ENCODE assay signal across 8 cellular contexts in genomic region chr7:129502708-129503685, GRCh38. TPM values are rescaled to one million over a fixed set of nuclear protein-coding genes. Genes with fewer than 3 reads are reported as not detected.
DNase-seq lines count a peak whose midpoint lies in the region; ATAC-seq, FAIRE-seq and TF ChIP-seq lines count a peak whose summit lies in the region.

No MANE protein-coding gene starts in this region.

- no peak for TF ChIP-seq POLR2A in K562 (conservative IDR thresholded peaks at IDR 0.05)
- TF ChIP-seq POLR2A in suprapubic skin (IDR thresholded peaks at IDR 0.05), result no peak
- TF ChIP-seq POLR2A in erythroblast (IDR thresholded peaks at IDR 0.05; ENCODE audit: low read length), result no peak

- FAIRE-seq in K562 (lab: Jason Lieb, UNC), result no peak

- whole genome bisulfite sequencing in K562 (ENCODE audit: insufficient coverage, low coverage, missing lambda C conversion rate), result 62% methylated on average over 54 of the region's 58 CpGs
- WGBS in suprapubic skin, result 30% methylated on average over 26 of the region's 58 CpGs

- TF ChIP-seq CTCF in K562 (IDR thresholded peaks at IDR 0.05 in 2 of 3, conservative IDR thresholded peaks at IDR 0.05 in 1 of 3; ENCODE audit: insufficient read depth in 2 of 3, low read depth in 1 of 3, low read length in 3 of 3) (no peak), suprapubic skin (IDR thresholded peaks at IDR 0.05) (no peak)

- CTCF ChIA-PET in K562 (lab: Yijun Ruan, JAX; ENCODE audit: low intra/inter-chr PET ratio), result no interaction called here

- POLR2A ChIA-PET in K562 (lab: Yijun Ruan, JAX), result interaction anchor here (1.3 to 1.5 kb wide), 2 partner anchors 29 to 54 kb away, joined by 3 to 5 read pairs; no protein-coding TSS in a partner anchor

- ATAC-seq in GM21381 (IDR thresholded peaks at IDR 0.05; ENCODE audit: unreplicated experiment), result peak; percentile 15
- ATAC-seq in K562, result no peak
- peak; percentile 22 for ATAC-seq in left colon

- H3K27ac ChIP-seq in BLaER1 treated with 17β-estradiol and CSF1 and Interleukin-3, amounts not matched to agents 10 nM and 100 nM, result peak overlapping the region in 10 of 11 experiments; percentile 5 to 55 (median 22); a peak in 12 of 22 replicates
- H3K27ac ChIP-seq in K562 (ENCODE audit: extremely low read depth, low read depth, low read length), result no peak overlapping the region
- H3K27ac ChIP-seq in suprapubic skin, result no peak overlapping the region

- H3K4me1 ChIP-seq in BLaER1 treated with 17β-estradiol and CSF1 and Interleukin-3, amounts not matched to agents 10 nM and 100 nM, result peaks cover 0 to 32% (median 22%) of the 10 kb centered on the region in 10 experiments; a peak in 17 of 20 replicates
- H3K4me1 ChIP-seq in K562 (replicated peaks in 1 of 2; ENCODE audit: control insufficient read depth in 2 of 2, insufficient read depth in 2 of 2, low read length in 2 of 2) (peaks cover 0 to 14% of the 10 kb centered on the region in 2 experiments; a peak in 4 of 5 replicates), suprapubic skin (peaks cover 12% of the 10 kb centered on the region)

- H3K9me3 ChIP-seq in BLaER1 treated with 17β-estradiol and CSF1 and Interleukin-3, amounts not matched to agents 10 nM and 100 nM (replicated peaks in 1 of 11), result no peaks in the 10 kb centered on the region
- no peaks in the 10 kb centered on the region for H3K9me3 ChIP-seq in K562 (replicated peaks; ENCODE audit: control insufficient read depth, insufficient read depth, low read depth, low read length)
- no peaks in the 10 kb centered on the region for H3K9me3 ChIP-seq in suprapubic skin

- H3K36me3 ChIP-seq in BLaER1 treated with 17β-estradiol and CSF1 and Interleukin-3, amounts not matched to agents 10 nM and 100 nM, result no peaks in the 10 kb centered on the region
- no peaks in the 10 kb centered on the region for H3K36me3 ChIP-seq in K562 (ENCODE audit: control insufficient read depth, insufficient read depth, low read length)
- no peaks in the 10 kb centered on the region for H3K36me3 ChIP-seq in suprapubic skin

- H2AFZ ChIP-seq in K562 (ENCODE audit: low read depth, low read length), result peak overlapping the region; percentile 73

- no peaks in the 10 kb centered on the region for H4K20me1 ChIP-seq in BLaER1 treated with 17β-estradiol and CSF1 and Interleukin-3, amounts not matched to agents 10 nM and 100 nM
- 0 out of 2 replicates have a peak, but pooled peaks cover 5% of the 10 kb centered on the region for H4K20me1 ChIP-seq in K562 (replicated peaks; ENCODE audit: control insufficient read depth, insufficient read depth, low read length)

- no TSS peak for BruUV-seq in K562 (replicated peaks; lab: Mats Ljungman, UMichigan)

- no peaks in the 10 kb centered on the region for H3K79me2 ChIP-seq in K562 (ENCODE audit: control insufficient read depth, insufficient read depth, low read length)

- H3K27me3 ChIP-seq in BLaER1 treated with 17β-estradiol and CSF1 and Interleukin-3, amounts not matched to agents 10 nM and 100 nM, result peaks cover 0 to 15% (median 0%) of the 10 kb centered on the region in 11 experiments; a peak in 8 of 22 replicates
- peaks cover 8 to 19% of the 10 kb centered on the region in 2 experiments; a peak in 4 of 5 replicates for H3K27me3 ChIP-seq in K562 (ENCODE audit: control insufficient read depth in 2 of 2, insufficient read depth in 2 of 2, low read length in 2 of 2)
- no peaks in the 10 kb centered on the region for H3K27me3 ChIP-seq in suprapubic skin

- TF ChIP-seq EP300 in K562 (IDR thresholded peaks at IDR 0.05; ENCODE audit: low read length) (no peak), suprapubic skin (IDR thresholded peaks at IDR 0.05) (no peak)

- intact Hi-C loops in K562 (cut with micrococcal nuclease), result no loop called here
- intact Hi-C loops in left colon (cut with DNase I, micrococcal nuclease), result no loop called here

- in situ Hi-C loops in K562 (cut with MboI), result no loop called here

- H3K9me1 ChIP-seq in K562 (ENCODE audit: control insufficient read depth, insufficient read depth, low read length), result no peaks in the 10 kb centered on the region

- peak; percentile 65 for DNase-seq in NCI-H748 (lab: John Stamatoyannopoulos, UW; ENCODE audit: unreplicated experiment)
- DNase-seq in K562 (ENCODE audit: extremely low read depth in 1 of 4, low spot score in 3 of 4), result no peak
- no peak for DNase-seq in left colon
- no peak for DNase-seq in suprapubic skin (ENCODE audit: low spot score in 2 of 2)
- DNase-seq in erythroblast (lab: John Stamatoyannopoulos, UW), result no peak
- DNase-seq in SK-N-DZ (ENCODE audit: low spot score), result no peak

- peak overlapping the region; percentile 58 to 78 (median 71) for H3K9ac ChIP-seq in BLaER1 treated with 17β-estradiol and CSF1 and Interleukin-3, amounts not matched to agents 10 nM and 100 nM
- peak overlapping the region in 1 of 2 experiments; percentile 86; a peak in 2 of 4 replicates for H3K9ac ChIP-seq in K562 (ENCODE audit: insufficient read depth in 1 of 2, low read depth in 2 of 2, low read length in 2 of 2)

- peak overlapping the region; percentile 93 to 99 (median 98) for H3K4me2 ChIP-seq in BLaER1 treated with 17β-estradiol and CSF1 and Interleukin-3, amounts not matched to agents 10 nM and 100 nM
- peak overlapping the region; percentile 62; the same call in 1 of the 2 replicates for H3K4me2 ChIP-seq in K562 (ENCODE audit: insufficient read depth, low read length)

- no peak for TF ChIP-seq RAD21 in K562 (CRISPR knock-in tag; conservative IDR thresholded peaks at IDR 0.05 in 1 of 2, IDR thresholded peaks at IDR 0.05 in 1 of 2)

- H3K4me3 ChIP-seq in BLaER1 treated with 17β-estradiol and CSF1 and Interleukin-3, amounts not matched to agents 10 nM and 100 nM, result peak overlapping the region; percentile 55 to 82 (median 68)
- H3K4me3 ChIP-seq in K562 (peak overlapping the region; percentile 41), suprapubic skin (peak overlapping the region; percentile 75)

TF ChIP-seq in K562, 482 proteins besides CTCF, POLR2A, EP300 and RAD21 (continues in another document):
- TF ChIP-seq SMARCE1 (IDR thresholded peaks at IDR 0.05) (no peak), SIN3A (IDR thresholded peaks at IDR 0.05; ENCODE audit: borderline replicate concordance in 2 of 2, control insufficient read depth in 1 of 2, low read depth in 2 of 2, low read length in 2 of 2) (0 out of 4 replicates have a peak, but pooled peaks of 1 of the 2 experiments have one; percentile 15), CUX1 (CRISPR knock-in tag; IDR thresholded peaks at IDR 0.05) (no peak), KHSRP (IDR thresholded peaks at IDR 0.05) (no peak), MIER1 (IDR thresholded peaks at IDR 0.05; ENCODE audit: low read depth) (no peak)

RNA-seq across cellular contexts. Expression of gene SMKR1, which starts 0.7 kb away (rescaled TPM):
- 1.4 and 1.6 TPM in 2 replicates for total RNA-seq in K562 (2011; cell fraction: chromatin; rRNA removed; ENCODE audit: low replicate concordance)
- 1.4 TPM in 1 of 2 replicates, not detected in the other for total RNA-seq in K562 (2011; cell fraction: nucleolus; rRNA removed)
- total RNA-seq in K562 (2011; cell fraction: nucleoplasm; rRNA removed), result 1.5 TPM in 1 of 2 replicates, not detected in the other
- 0.37 TPM in 1 of 2 replicates, not detected in the other for total RNA-seq in K562 (2014; rRNA removed)
- total RNA-seq in K562 (2014; rRNA removed; fragmentation: Illumina TruSeq; extraction: Trizol), result 1.1 and 1.4 TPM in 2 replicates
- 0.62 and 1.7 TPM in 2 replicates for total RNA-seq in K562 (2015; rRNA removed; fragmentation: Illumina TruSeq; extraction: Trizol)
- 0.58 and 1.5 TPM in 2 replicates for total RNA-seq in K562 (2021)
- polyA plus RNA-seq in K562 (2011; rRNA removed), result 1.3 and 1.5 TPM in 2 replicates
- 0.13 and 0.94 TPM in 2 replicates for polyA plus RNA-seq in K562 (2011; cell fraction: cytosol; rRNA removed)
- 5.4 and 7.6 TPM in 2 replicates for polyA plus RNA-seq in K562 (2011; cell fraction: nucleus; rRNA removed)
- polyA plus RNA-seq in K562 (2012), result 1.9 and 2.1 TPM in 2 replicates
- polyA plus RNA-seq in K562 (2014; fragmentation: Illumina TruSeq; extraction: Trizol), result 1.4 and 1.5 TPM in 2 replicates
- under 1 TPM; 0.59 to 0.73 TPM for polyA plus RNA-seq in K562 (2014; fragmentation: Nextera tagmentation; extraction: Ambion mirVana)
- 1.8 TPM in 2 replicates for polyA plus RNA-seq in K562 (2014; rRNA removed)
- polyA minus RNA-seq in K562 (2011; rRNA and poly(A)+ RNA removed), result 1.5 TPM in 1 of 2 replicates, not detected in the other
- not detected in 2 replicates for polyA minus RNA-seq in K562 (2011; cell fraction: cytosol; rRNA and poly(A)+ RNA removed)
- 0.78 TPM in 1 of 2 replicates, not detected in the other for polyA minus RNA-seq in K562 (2011; cell fraction: nucleus; rRNA and poly(A)+ RNA removed)
- total RNA-seq in left colon, result not detected
- not detected for total RNA-seq in suprapubic skin
- polyA plus RNA-seq in SK-N-DZ (2014; cell fraction: cytosol; rRNA removed), result 0.22 TPM in 1 of 2 replicates, not detected in the other
- 1.9 TPM in 1 of 2 replicates, not detected in the other for polyA plus RNA-seq in SK-N-DZ (2014; cell fraction: nucleus; rRNA removed)

Comparison
In these comparisons a context has a peak if more than half of its experiments do, and no peak if none do; other contexts are left out.
1. H3K27ac ChIP-seq: peak in BLaER1 treated with 17β-estradiol and CSF1 and Interleukin-3, amounts not matched to agents 10 nM and 100 nM (10 of 11); none in K562 (single experiment) and suprapubic skin (single experiment).
2. Peak in every context shown above with its lines, with median percentiles within 50 percentile points of each other: H3K4me3 ChIP-seq.